Comparison of ENCODE assay signal across 28 cellular contexts in genomic region chr7:27211084-27211446, GRCh38. TPM values are rescaled to one million over a fixed set of nuclear protein-coding genes. Genes with fewer than 3 reads are reported as not detected.
"Had no signal": no experiment of that assay in that cellular context is flagged by ENCODE, and none has a peak within 500 bp of the region (broad histone marks: within the 10 kb centered on the region; RNA-seq: fewer than 3 reads in every experiment).

No MANE protein-coding gene starts in this region.

- H3K4me2 ChIP-seq: neural progenitor cell had no signal

- H2AFZ ChIP-seq: neural progenitor cell had no signal

- H3K36me3 ChIP-seq: adrenal gland, ascending aorta, esophagus muscularis mucosa, neural progenitor cell, right atrium auricular region, uterus had no signal

- H3K9me3 ChIP-seq: adrenal gland, ascending aorta, esophagus muscularis mucosa, mucosa of descending colon, right atrium auricular region, uterus had no signal

- H3K4me3 ChIP-seq: mucosa of descending colon, neural progenitor cell had no signal

- DNase-seq: activated CD4-positive, alpha-beta T cell treated with anti-CD3 and anti-CD28 coated beads, Interleukin-2, amount 50 U/mL, for 4 hours; activated CD8-positive, alpha-beta memory T cell treated with anti-CD3 and anti-CD28 coated beads, Interleukin-2, amount 50 U/mL, for 4 hours; activated naive CD4-positive, alpha-beta T cell; central memory CD4-positive, alpha-beta T cell; glutamatergic neuron; hippocampal formation; left cardiac atrium; stimulated activated CD4-positive, alpha-beta T cell treated with anti-CD3 and anti-CD28 coated beads, Interleukin-1b, Interleukin-23, amount 100 ng/mL, for 48 hours; T-helper 1 cell; uterus had no signal

- H3K27ac ChIP-seq: adrenal gland, ascending aorta, dorsolateral prefrontal cortex, esophagus muscularis mucosa, neural progenitor cell, right atrium auricular region, uterus had no signal

- H3K9ac ChIP-seq: neural progenitor cell had no signal

- FAIRE-seq: colon, frontal cortex, islet of Langerhans, TTC549 had no signal

RNA-seq across cellular contexts. Expression of gene HOXA13, which starts 11.2 kb away (rescaled TPM):
- total RNA-seq: activated T-helper 17 cell treated with anti-CD3 and anti-CD28 coated beads, Interleukin-2, amount 50 U/mL, for 72 hours; ascending aorta; esophagus muscularis mucosa; frontal cortex; left cardiac atrium; naive thymus-derived CD4-positive, alpha-beta T cell; omental fat pad; progenitor cell of endocrine pancreas; right atrium auricular region; WTC11 had no signal
- polyA plus RNA-seq: naive thymus-derived CD4-positive, alpha-beta T cell had no signal

RNA-seq across cellular contexts. Expression of gene HOXA11, which starts 26.0 kb away (rescaled TPM):
- total RNA-seq: activated T-helper 17 cell treated with anti-CD3 and anti-CD28 coated beads, Interleukin-2, amount 50 U/mL, for 72 hours; ascending aorta; dorsolateral prefrontal cortex; esophagus muscularis mucosa; frontal cortex; left cardiac atrium; naive thymus-derived CD4-positive, alpha-beta T cell; omental fat pad; progenitor cell of endocrine pancreas; right atrium auricular region; WTC11 had no signal
- polyA plus RNA-seq: naive thymus-derived CD4-positive, alpha-beta T cell had no signal

RNA-seq across cellular contexts. Expression of gene EVX1, which starts 31.5 kb away (rescaled TPM):
- total RNA-seq: activated T-helper 17 cell treated with anti-CD3 and anti-CD28 coated beads, Interleukin-2, amount 50 U/mL, for 72 hours; ascending aorta; esophagus muscularis mucosa; frontal cortex; left cardiac atrium; lower leg skin; omental fat pad; progenitor cell of endocrine pancreas; right atrium auricular region; skeletal muscle tissue; WTC11 had no signal
- polyA plus RNA-seq: naive thymus-derived CD4-positive, alpha-beta T cell had no signal

RNA-seq across cellular contexts. Expression of gene HOXA10, which starts 36.9 kb away (rescaled TPM):
- total RNA-seq: activated T-helper 17 cell treated with anti-CD3 and anti-CD28 coated beads, Interleukin-2, amount 50 U/mL, for 72 hours; ascending aorta; esophagus muscularis mucosa; frontal cortex; progenitor cell of endocrine pancreas; right atrium auricular region had no signal
- polyA plus RNA-seq: naive thymus-derived CD4-positive, alpha-beta T cell had no signal

RNA-seq across cellular contexts. Expression of gene HOXA9, which starts 45.7 kb away (rescaled TPM):
- total RNA-seq: activated T-helper 17 cell treated with anti-CD3 and anti-CD28 coated beads, Interleukin-2, amount 50 U/mL, for 72 hours; ascending aorta; dorsolateral prefrontal cortex; frontal cortex; left cardiac atrium; progenitor cell of endocrine pancreas; right atrium auricular region; WTC11 had no signal
- polyA plus RNA-seq: naive thymus-derived CD4-positive, alpha-beta T cell had no signal
